ENCODE assay signal across 8 cellular contexts in the genomic region with DNA sequence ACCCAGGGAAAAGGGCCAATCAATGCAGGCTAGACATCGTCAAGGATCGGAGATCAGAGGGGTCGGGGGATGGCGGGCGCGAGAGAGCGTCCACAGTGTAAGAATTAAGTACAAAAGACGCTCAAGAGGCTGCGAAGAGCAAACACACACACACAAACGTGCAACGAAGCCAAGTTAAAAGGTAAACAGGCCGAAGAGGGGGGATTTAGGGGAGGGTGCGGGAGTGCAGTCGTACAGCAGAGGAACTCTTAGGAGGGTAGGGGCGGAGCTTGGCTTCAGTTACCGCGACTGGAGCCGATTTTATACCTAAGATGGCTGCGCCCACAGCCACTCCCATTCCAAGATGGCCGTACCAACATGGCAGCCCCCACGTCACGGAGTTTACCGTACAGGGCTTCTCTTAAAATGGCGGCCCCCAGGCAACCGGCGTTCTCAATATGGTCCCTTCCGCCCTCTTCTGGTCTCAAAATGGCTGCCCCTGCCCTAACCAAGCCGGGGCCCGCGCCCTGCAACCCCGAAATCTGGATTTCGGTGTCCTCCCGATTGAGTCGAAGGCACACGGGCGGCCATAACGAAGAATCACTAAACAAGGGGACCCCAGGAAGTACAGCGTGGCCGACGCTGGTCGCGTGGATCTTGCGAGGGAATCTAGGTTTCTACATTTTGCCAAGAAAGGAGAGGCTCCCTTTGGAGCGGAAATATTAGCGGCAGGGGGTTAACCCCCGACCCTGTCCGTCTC. TPM values are rescaled to one million over a fixed set of nuclear protein-coding genes. Genes with fewer than 3 reads are reported as not detected.
DNase-seq lines count a peak whose midpoint lies in the region; ATAC-seq, FAIRE-seq and TF ChIP-seq lines count a peak whose summit lies in the region.

No MANE protein-coding gene starts in this region.

- no peaks in the 10 kb centered on the region for H3K27me3 ChIP-seq in KMS-11 (ENCODE audit: insufficient read depth, low read depth)

- H3K9ac ChIP-seq in KMS-11: peak overlapping the region; percentile 95

- DNase-seq in D721Med (ENCODE audit: insufficient read length, low spot score): peak; percentile 75
- DNase-seq in RWPE1 (ENCODE audit: low spot score): peak; percentile 89
- peak; percentile 96 for DNase-seq in activated gamma-delta T cell treated with Interleukin-2 at 50 U/mL for 16 hours
- peak; percentile 97 to 99 for DNase-seq in foreskin fibroblast
- peak; percentile 91 for DNase-seq in neural crest cell (ENCODE audit: low read depth, low spot score)
- peak; percentile 93 to 97 for DNase-seq in stimulated activated naive CD8-positive, alpha-beta T cell treated with anti-CD3 and anti-CD28 coated beads, Interleukin-15, amount 100 ng/mL, for 72 hours

- H4K20me1 ChIP-seq in KMS-11 (ENCODE audit: insufficient read depth): no peaks in the 10 kb centered on the region

- peaks cover 51% of the 10 kb centered on the region for H3K4me1 Mint-ChIP-seq in neural crest cell
- peaks cover 79% of the 10 kb centered on the region for H3K4me1 Mint-ChIP-seq in stimulated activated naive CD8-positive, alpha-beta T cell treated with anti-CD3 and anti-CD28 coated beads, Interleukin-15, amount 100 ng/mL, for 72 hours

- H3K4me3 ChIP-seq in KMS-11 (IDR thresholded peaks at IDR 0.05; ENCODE audit: insufficient read depth, low read depth, low read length) (no peak overlapping the region), foreskin fibroblast (ENCODE audit: low read depth in 1 of 2, low read length in 2 of 2) (peak overlapping the region; percentile 39 to 68)

- TF ChIP-seq CTCF in D721Med (IDR thresholded peaks at IDR 0.05; ENCODE audit: insufficient read depth, missing control alignments): no peak
- TF ChIP-seq CTCF in KMS-11 (conservative IDR thresholded peaks at IDR 0.05; ENCODE audit: low read depth, low read length): peak; percentile 37; the same call in 1 of the 2 replicates
- no peak for TF ChIP-seq CTCF in RWPE1 (conservative IDR thresholded peaks at IDR 0.05; ENCODE audit: low read depth)
- no peak for TF ChIP-seq CTCF in foreskin fibroblast (IDR thresholded peaks at IDR 0.05; ENCODE audit: low read depth, low read length)
- TF ChIP-seq CTCF in neural crest cell (conservative IDR thresholded peaks at IDR 0.05): no peak

- H3K27ac ChIP-seq in KMS-11: peak overlapping the region; percentile 96
- H3K27ac ChIP-seq in RWPE1: peak overlapping the region; percentile 98

- peak; percentile 57 for ATAC-seq in GM21526 (IDR thresholded peaks at IDR 0.05; ENCODE audit: low FRiP score, unreplicated experiment)
- ATAC-seq in stimulated activated naive CD8-positive, alpha-beta T cell treated with anti-CD3 and anti-CD28 coated beads, Interleukin-15, amount 100 ng/mL, for 72 hours: peak; percentile 84

- peak overlapping the region; percentile 99 for H3K27ac Mint-ChIP-seq in neural crest cell (ENCODE audit: unreplicated experiment)
- H3K27ac Mint-ChIP-seq in stimulated activated naive CD8-positive, alpha-beta T cell treated with anti-CD3 and anti-CD28 coated beads, Interleukin-15, amount 100 ng/mL, for 72 hours: peak overlapping the region; percentile 93 to 97

- peaks cover 13% of the 10 kb centered on the region for H3K36me3 Mint-ChIP-seq in neural crest cell (ENCODE audit: low read depth)

- no peaks in the 10 kb centered on the region for H3K36me3 ChIP-seq in KMS-11 (ENCODE audit: insufficient read depth)

- peaks cover 75% of the 10 kb centered on the region for H3K4me1 ChIP-seq in KMS-11 (ENCODE audit: low read depth, poor library complexity, severe bottlenecking)

- FAIRE-seq in D721Med (lab: Jason Lieb, UNC): no peak

- peak overlapping the region; percentile 97 for H3K4me2 ChIP-seq in KMS-11

- H3K27me3 Mint-ChIP-seq in neural crest cell (ENCODE audit: low read depth): peaks cover 10% of the 10 kb centered on the region
- H3K27me3 Mint-ChIP-seq in stimulated activated naive CD8-positive, alpha-beta T cell treated with anti-CD3 and anti-CD28 coated beads, Interleukin-15, amount 100 ng/mL, for 72 hours: no peaks in the 10 kb centered on the region

- H3K4me3 Mint-ChIP-seq in neural crest cell: peak overlapping the region; percentile 92
- peak overlapping the region; percentile 86 to 93 for H3K4me3 Mint-ChIP-seq in stimulated activated naive CD8-positive, alpha-beta T cell treated with anti-CD3 and anti-CD28 coated beads, Interleukin-15, amount 100 ng/mL, for 72 hours

- H2AFZ ChIP-seq in KMS-11 (ENCODE audit: low read depth): peak overlapping the region; percentile 70

- peaks cover 12% of the 10 kb centered on the region; the same call in 1 of the 2 replicates for H3K79me2 ChIP-seq in KMS-11 (ENCODE audit: insufficient read depth, low read depth)

- H3K9me3 Mint-ChIP-seq in neural crest cell: no peaks in the 10 kb centered on the region
- no peaks in the 10 kb centered on the region for H3K9me3 Mint-ChIP-seq in stimulated activated naive CD8-positive, alpha-beta T cell treated with anti-CD3 and anti-CD28 coated beads, Interleukin-15, amount 100 ng/mL, for 72 hours

- CTCF ChIA-PET in RWPE1 (lab: Yijun Ruan, JAX): interaction anchor here (0.6 kb wide), 2 partner anchors 43 to 77 kb away, joined by 3 to 5 read pairs; no protein-coding TSS in a partner anchor

- POLR2A ChIA-PET in RWPE1 (lab: Yijun Ruan, JAX; ENCODE audit: low non-redundant PET): interaction anchor here (0.6 to 1.0 kb wide), 3 partner anchors 9 to 44 kb away, joined by 4 to 6 read pairs (median 5); a partner anchor contains a TSS

RNA-seq across cellular contexts. Expression of a gene that starts 2.0 kb away (rescaled TPM):
- 11.3 and 12.9 TPM in 2 replicates for total RNA-seq in neural crest cell

RNA-seq across cellular contexts. Expression of a gene that starts 2.2 kb away (rescaled TPM):
- total RNA-seq in neural crest cell: 106 and 111 TPM in 2 replicates

RNA-seq across cellular contexts. Expression of a gene that starts 17.8 kb away (rescaled TPM):
- 79.6 and 80.7 TPM in 2 replicates for total RNA-seq in neural crest cell

RNA-seq across cellular contexts. Expression of a gene that starts 18.9 kb away (rescaled TPM):
- 44.7 and 49.2 TPM in 2 replicates for total RNA-seq in neural crest cell

RNA-seq across cellular contexts. Expression of a gene that starts 20.1 kb away (rescaled TPM):
- total RNA-seq in neural crest cell: 1.6 and 1.8 TPM in 2 replicates
